ENCODE assay signal across 19 cellular contexts in genomic region chr12:108131657-108132126, GRCh38.
"Had no signal": no experiment of that assay in that cellular context is flagged by ENCODE, and none has a peak within 500 bp of the region (broad histone marks: within the 10 kb centered on the region; RNA-seq: fewer than 3 reads in every experiment).

No MANE protein-coding gene starts in this region.

- ATAC-seq: lower lobe of right lung; pancreas; stimulated activated naive CD8-positive, alpha-beta T cell treated with anti-CD3 and anti-CD28 coated beads, Interleukin-15, amount 100 ng/mL, for 72 hours had no signal

- FAIRE-seq: astrocyte, colon, frontal cortex, pancreas had no signal

- H3K36me3 ChIP-seq: cardiac muscle cell, heart right ventricle, lower lobe of right lung, pancreas, sigmoid colon, spleen had no signal

- H3K9me3 ChIP-seq: heart right ventricle, lower lobe of right lung, pancreas, sigmoid colon, spleen, testis had no signal

- H3K4me3 ChIP-seq: cardiac muscle cell, heart right ventricle, lower lobe of right lung, pancreas, sigmoid colon, spleen, testis had no signal

- H3K27me3 ChIP-seq: testis had no signal

- DNase-seq: activated CD4-positive, alpha-beta T cell treated with anti-CD3 and anti-CD28 coated beads, Interleukin-2, amount 50 U/mL, for 48 hours; activated CD4-positive, CD25-positive, alpha-beta regulatory T cell treated with anti-CD3 and anti-CD28 coated beads, Interleukin-2, amount 50 U/mL, for 72 hours; activated effector memory CD4-positive, alpha-beta T cell treated with Interleukin-2 at 50 U/mL for 16 hours; activated naive CD4-positive, alpha-beta T cell treated with anti-CD3 and anti-CD28 coated beads, Interleukin-2, amount 50 U/mL, for 16 hours; activated T-cell treated with anti-CD3 and anti-CD28 coated beads, Interleukin-2, amount 50 U/mL, for 24 hours; effector CD8-positive, alpha-beta T cell; heart right ventricle; lower lobe of right lung; pancreas; sigmoid colon; spleen; stimulated activated naive CD8-positive, alpha-beta T cell treated with anti-CD3 and anti-CD28 coated beads, Interleukin-15, amount 100 ng/mL, for 72 hours; T-helper 1 cell; testis had no signal

- H3K27ac ChIP-seq: cardiac muscle cell, epithelial cell of prostate, heart right ventricle, lower lobe of right lung, pancreas, spleen, testis had no signal
